ENCODE assay signal across 8 cellular contexts in genomic region chr10:122495406-122496340, GRCh38. TPM values are rescaled to one million over a fixed set of nuclear protein-coding genes. Genes with fewer than 3 reads are reported as not detected.
DNase-seq lines count a peak whose midpoint lies in the region; ATAC-seq and TF ChIP-seq lines count a peak whose summit lies in the region.
"Had no signal": no experiment of that assay in that cellular context is flagged by ENCODE, and none has a peak within 500 bp of the region (broad histone marks: within the 10 kb centered on the region; RNA-seq: fewer than 3 reads in every experiment).

No MANE protein-coding gene starts in this region.

- POLR2A ChIA-PET in IMR-90 (lab: Charles Lee; ENCODE audit: unreplicated experiment) (no interaction called here), WTC11 (lab: Charles Lee) (interaction anchor here (0.6 kb wide), 2 partner anchors 207 to 1004 kb away, joined by 3 to 5 read pairs; no protein-coding TSS in a partner anchor)

- H3K4me1 Mint-ChIP-seq in WTC11 = peaks cover 10% of the 10 kb centered on the region

- TF ChIP-seq CTCF in IMR-90 (conservative IDR thresholded peaks at IDR 0.05; ENCODE audit: low read depth, low read length) (no peak), WTC11 (IDR thresholded peaks at IDR 0.05) (no peak), fibroblast of pulmonary artery (IDR thresholded peaks at IDR 0.05; ENCODE audit: low read length, missing control alignments) (no peak), stomach (IDR thresholded peaks at IDR 0.05) (no peak)

- no peak overlapping the region; the same call in 1 of the 2 replicates for H3K4me2 ChIP-seq in IMR-90 (ENCODE audit: low read depth, low read length)

- H2BK120ac ChIP-seq in IMR-90 (ENCODE audit: low read depth, low read length) = no peak overlapping the region

- H3K79me1 ChIP-seq in IMR-90 (ENCODE audit: low read depth in 1 of 2, low read length in 2 of 2) = no peaks in the 10 kb centered on the region

- H3K27me3 Mint-ChIP-seq in WTC11 (ENCODE audit: low read depth) = no peaks in the 10 kb centered on the region

- no TSS peak for BruUV-seq in IMR-90 (replicated peaks; lab: Mats Ljungman, UMichigan)

- H3K4me3 ChIP-seq in IMR-90 (ENCODE audit: insufficient read depth, low read depth, low read length) = no peak overlapping the region
- no peak overlapping the region for H3K4me3 ChIP-seq in fibroblast of pulmonary artery (replicated peaks; ENCODE audit: low read depth, low read length)
- no peak overlapping the region for H3K4me3 ChIP-seq in stomach

- no peak overlapping the region for H2BK15ac ChIP-seq in IMR-90 (ENCODE audit: low read depth, low read length)

- no peak for TF ChIP-seq RAD21 in IMR-90 (IDR thresholded peaks at IDR 0.05; ENCODE audit: low read length)

- H3K23ac ChIP-seq in IMR-90 (ENCODE audit: low read depth, low read length) = no peak overlapping the region; the same call in 1 of the 2 replicates

- no peak overlapping the region; the same call in 1 of the 2 replicates for H3K18ac ChIP-seq in IMR-90 (ENCODE audit: low read depth, low read length)

- H3K4me1 ChIP-seq in IMR-90 (ENCODE audit: control insufficient read depth, insufficient read depth, low read length) (peaks cover 21% of the 10 kb centered on the region), stomach (peaks cover 14 to 84% (median 52%) of the 10 kb centered on the region in 4 donors)

- no peaks in the 10 kb centered on the region for H3K9me3 ChIP-seq in IMR-90 (ENCODE audit: control insufficient read depth, insufficient read depth, low read length)
- H3K9me3 ChIP-seq in stomach = no peaks in the 10 kb centered on the region

- ATAC-seq in IMR-90 (ENCODE audit: low read depth) = no peak
- peak; percentile 33; the same call in 1 of the 2 replicates for ATAC-seq in WTC11
- ATAC-seq in GM21423 (IDR thresholded peaks at IDR 0.05; ENCODE audit: unreplicated experiment) = no peak
- ATAC-seq in activated CD4-positive, CD25-positive, alpha-beta regulatory T cell treated with anti-CD3 and anti-CD28 coated beads, Interleukin-2, amount 50 U/mL, for 24 hours = no peak

- 50% methylated on average over 1 of the region's 12 CpGs; no CpG with 5 or more reads in 1 of the 2 experiments for WGBS in IMR-90 (ENCODE audit: extremely low coverage in 2 of 2, insufficient read length in 1 of 2), 2 experiments
- 13 to 36% (median 24%) methylated on average over 12 of the region's 12 CpGs for WGBS in stomach, 5 donors

- H3K9me3 Mint-ChIP-seq in WTC11 = no peaks in the 10 kb centered on the region

- no peak overlapping the region for H2AK5ac ChIP-seq in IMR-90 (ENCODE audit: low read depth, low read length)

- intact Hi-C loops in IMR-90 (cut with micrococcal nuclease) = no loop called here
- intact Hi-C loops in stomach (cut with DNase I; ENCODE audit: low total_unique reads) = no loop called here

- in situ Hi-C loops in IMR-90 (cut with MboI; ENCODE audit: low sequenced_read_pairs) = no loop called here

- H3K27ac ChIP-seq in IMR-90 (ENCODE audit: insufficient read depth, low read length) (no peak overlapping the region), stomach (peak overlapping the region in 4 of 5 donors; percentile 52 to 86 (median 76))

- no peaks in the 10 kb centered on the region for H3K27me3 ChIP-seq in IMR-90 (ENCODE audit: control insufficient read depth, insufficient read depth, low read length)
- H3K27me3 ChIP-seq in stomach = no peaks in the 10 kb centered on the region

- dilution Hi-C loops in IMR-90 (cut with HindIII; ENCODE audit: low sequenced_read_pairs, unreplicated experiment) = no loop called here

- H2AFZ ChIP-seq in IMR-90 (replicated peaks; ENCODE audit: low read length, poor library complexity) = peak overlapping the region; percentile 29

- H3K27ac Mint-ChIP-seq in WTC11 = no peak overlapping the region

- no peaks in the 10 kb centered on the region for H3K36me3 Mint-ChIP-seq in WTC11

- DNase-seq in IMR-90 (no peak), WTC11 (ENCODE audit: low spot score) (peak; percentile 30), fibroblast of pulmonary artery (ENCODE audit: low read depth) (peak; percentile 73), stomach (no peak)
- no peak for DNase-seq in stimulated activated CD4-positive, alpha-beta T cell treated with anti-CD3 and anti-CD28 coated beads, Interleukin-4, amount 100 ng/mL, for 24 hours

- no peaks in the 10 kb centered on the region for H4K20me1 ChIP-seq in IMR-90 (ENCODE audit: insufficient read depth, low read length)

- no peak overlapping the region for H4K8ac ChIP-seq in IMR-90 (ENCODE audit: low read depth in 2 of 2, low read length in 2 of 2)

- peak overlapping the region; percentile 8 for H2AK9ac ChIP-seq in IMR-90 (replicated peaks; ENCODE audit: low read depth, low read length, poor library complexity)

- H2BK20ac ChIP-seq in IMR-90 (ENCODE audit: low read depth, low read length) = no peak overlapping the region

- H3K9ac ChIP-seq in IMR-90 (ENCODE audit: low read depth, low read length) = no peak overlapping the region

- H3K4ac ChIP-seq in IMR-90 (ENCODE audit: low read depth, low read length) = peak overlapping the region; percentile 14; the same call in 1 of the 2 replicates

- no peak overlapping the region for H2BK5ac ChIP-seq in IMR-90 (ENCODE audit: low read depth, low read length, poor library complexity, severe bottlenecking)

- TF ChIP-seq EP300 in stomach (IDR thresholded peaks at IDR 0.05) = no peak

- no peak overlapping the region for H3K14ac ChIP-seq in IMR-90 (replicated peaks; ENCODE audit: low read depth, low read length)

- H3K9me1 ChIP-seq in IMR-90 (ENCODE audit: insufficient read depth, low read length) = peaks cover 10% of the 10 kb centered on the region

- H3K36me3 ChIP-seq in IMR-90 (ENCODE audit: control insufficient read depth, insufficient read depth, low read length) (peaks cover 4% of the 10 kb centered on the region; the same call in 1 of the 2 replicates), stomach (peaks cover 0 to 3% (median 0%) of the 10 kb centered on the region in 4 donors)

- H3K56ac ChIP-seq in IMR-90 (ENCODE audit: extremely low read depth, insufficient read depth, low read length) = no peak overlapping the region

- CTCF ChIA-PET in IMR-90 (lab: Yijun Ruan, JAX) = interaction anchor here (0.6 to 1.3 kb wide), 2 partner anchors 26 to 535 kb away, joined by 3 to 5 read pairs; no protein-coding TSS in a partner anchor
- CTCF ChIA-PET in WTC11 (lab: Charles Lee) = interaction anchor here (0.7 to 3.2 kb wide), 9 partner anchors 9 to 216 kb away, joined by 3 to 10 read pairs (median 4); no protein-coding TSS in a partner anchor

- TF ChIP-seq POLR2A in IMR-90 (IDR thresholded peaks at IDR 0.05; ENCODE audit: low read depth, low read length) (no peak), stomach (IDR thresholded peaks at IDR 0.05) (no peak)

- no peak overlapping the region; the same call in 1 of the 2 replicates for H4K5ac ChIP-seq in IMR-90 (ENCODE audit: low read depth, low read length)

- H4K91ac ChIP-seq in IMR-90 (ENCODE audit: insufficient read depth, low read depth, low read length) = no peak overlapping the region

- no peak overlapping the region for H3K4me3 Mint-ChIP-seq in WTC11

TF ChIP-seq in IMR-90, 13 proteins besides CTCF, POLR2A, EP300 and RAD21 (continues in another document):
- no peak for TF ChIP-seq NFE2L2 (IDR thresholded peaks at IDR 0.05; ENCODE audit: low read depth, low read length)
- TF ChIP-seq MXI1 (IDR thresholded peaks at IDR 0.05; ENCODE audit: borderline replicate concordance, low read depth, low read length) = no peak
- TF ChIP-seq CHD1 (IDR thresholded peaks at IDR 0.05; ENCODE audit: low read depth, low read length) = no peak
- TF ChIP-seq SMC3 (IDR thresholded peaks at IDR 0.05; ENCODE audit: low read depth, low read length) = no peak
- no peak for TF ChIP-seq RCOR1 (IDR thresholded peaks at IDR 0.05; ENCODE audit: insufficient replicate concordance, low read length)
- TF ChIP-seq MAZ (IDR thresholded peaks at IDR 0.05; ENCODE audit: borderline replicate concordance, low read depth, low read length) = no peak
- no peak for TF ChIP-seq CEBPB (IDR thresholded peaks at IDR 0.05; ENCODE audit: low read depth, low read length)
- TF ChIP-seq BHLHE40 (IDR thresholded peaks at IDR 0.05; ENCODE audit: low read depth, low read length) = no peak
- TF ChIP-seq MAFK (IDR thresholded peaks at IDR 0.05; ENCODE audit: low read depth, low read length) = no peak
- no peak for TF ChIP-seq FOS (IDR thresholded peaks at IDR 0.05; ENCODE audit: low read depth, low read length)

TF ChIP-seq in WTC11, 78 proteins besides CTCF, POLR2A, EP300 and RAD21 (continues in another document):
- no peak for TF ChIP-seq USF2 (CRISPR knock-in tag; IDR thresholded peaks at IDR 0.05)
- TF ChIP-seq ERG (CRISPR knock-in tag; IDR thresholded peaks at IDR 0.05) = no peak

RNA-seq across cellular contexts. Expression of gene HTRA1, which starts 34.3 kb away (rescaled TPM):
- total RNA-seq in IMR-90 (2012; rRNA removed) (23.1 and 28.5 TPM in 2 replicates), WTC11 (2021) (15.4 to 18.3 TPM (median 16.0 TPM) in 3 replicates), stomach (10 to 100 TPM; 45.9 to 81.2 (median 69.5) TPM)
- polyA plus RNA-seq in IMR-90 (2012; rRNA removed) (94.9 and 108 TPM in 2 replicates), stomach (10 to 100 TPM; 26.3 to 31.5 (median 27.0) TPM)
- 64.6 and 74.8 TPM in 2 replicates for polyA plus RNA-seq in IMR-90 (2012; cell fraction: cytosol; rRNA removed)
- polyA plus RNA-seq in IMR-90 (2012; cell fraction: nucleus; rRNA removed; ENCODE audit: low replicate concordance) = 18.9 and 71.3 TPM in 2 replicates

RNA-seq across cellular contexts. Expression of gene ARMS2, which starts 41.2 kb away (rescaled TPM):
- not detected in 2 replicates for total RNA-seq in IMR-90 (2012; rRNA removed)
- not detected in 2 replicates for polyA plus RNA-seq in IMR-90 (2012; rRNA removed)
- not detected in 2 replicates for polyA plus RNA-seq in IMR-90 (2012; cell fraction: cytosol; rRNA removed)
- polyA plus RNA-seq in IMR-90 (2012; cell fraction: nucleus; rRNA removed; ENCODE audit: low replicate concordance) = 0.10 TPM in 1 of 2 replicates, not detected in the other
- total RNA-seq in WTC11 (2021) = not detected in 3 replicates
- total RNA-seq in stomach = not detected
- not detected for polyA plus RNA-seq in stomach
- polyA plus RNA-seq: liver had no signal

Comparison
In these comparisons a context has a peak if more than half of its experiments do, and no peak if none do; other contexts are left out.
1. DNase-seq: peak in WTC11 (single experiment) and fibroblast of pulmonary artery (single experiment); none in IMR-90 (single experiment), stomach (single experiment) and stimulated activated CD4-positive, alpha-beta T cell treated with anti-CD3 and anti-CD28 coated beads, Interleukin-4, amount 100 ng/mL, for 24 hours (single experiment).